ENCODE assay signal across 8 cellular contexts in the genomic region with DNA sequence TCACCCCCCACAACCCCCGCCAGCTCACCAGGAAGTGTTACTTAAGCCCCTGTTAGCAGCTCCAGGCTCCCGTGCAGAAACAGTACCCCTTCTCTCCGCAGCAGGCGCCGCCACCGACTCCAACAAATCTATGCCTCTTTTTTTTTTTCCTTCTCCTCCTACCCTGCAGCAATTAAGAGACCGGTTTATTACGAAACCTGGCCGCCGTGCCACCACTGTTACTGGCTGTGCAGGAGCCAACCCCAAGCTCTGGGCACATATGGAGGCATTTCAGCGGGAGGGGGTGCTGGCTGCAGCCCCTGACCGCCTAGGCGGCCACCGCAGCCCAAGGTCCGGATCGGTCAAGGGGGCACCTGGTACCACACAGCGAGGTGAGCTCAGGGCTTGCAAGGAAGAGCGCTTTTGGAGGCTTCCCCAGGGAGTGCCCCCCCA. TPM values are rescaled to one million over a fixed set of nuclear protein-coding genes. Genes with fewer than 3 reads are reported as not detected.
DNase-seq lines count a peak whose midpoint lies in the region; ATAC-seq and TF ChIP-seq lines count a peak whose summit lies in the region.

No MANE protein-coding gene starts in this region.

- H3K4me1 Mint-ChIP-seq in osteocyte (ENCODE audit: unreplicated experiment), result peaks cover 27% of the 10 kb centered on the region

- no peaks in the 10 kb centered on the region for H3K27me3 Mint-ChIP-seq in osteocyte (ENCODE audit: unreplicated experiment)

- ATAC-seq in HG03378 (IDR thresholded peaks at IDR 0.05; ENCODE audit: unreplicated experiment) (no peak), HG02938 (IDR thresholded peaks at IDR 0.05; ENCODE audit: unreplicated experiment) (no peak)

- peaks cover 20% of the 10 kb centered on the region for H3K36me3 Mint-ChIP-seq in osteocyte (ENCODE audit: unreplicated experiment)

- peak overlapping the region; percentile 95 for H3K27ac Mint-ChIP-seq in osteocyte (ENCODE audit: unreplicated experiment)

- peak overlapping the region; percentile 99 for H3K4me3 Mint-ChIP-seq in osteocyte (ENCODE audit: unreplicated experiment)

- H3K9me3 Mint-ChIP-seq in osteocyte (ENCODE audit: unreplicated experiment), result no peaks in the 10 kb centered on the region

- in situ Hi-C loops in GM13976 (cut with MboI; ENCODE audit: low sequenced_read_pairs, unreplicated experiment), result no loop called here

- DNase-seq in GM13976 (ENCODE audit: low spot score) (peak; percentile 34), NOMO-1 treated with dmso at 0.1 percent for 144 hours (lab: John Stamatoyannopoulos, UW; ENCODE audit: unreplicated experiment) (peak; percentile 98), glomerular visceral epithelial cell (ENCODE audit: extremely low spot score) (peak; percentile 76), osteocyte (ENCODE audit: extremely low spot score, unreplicated experiment) (no peak), RKO (ENCODE audit: low spot score) (no peak)
- DNase-seq in activated naive CD4-positive, alpha-beta T cell treated with Interleukin-2 at 50 U/mL for 16 hours, result peak; percentile 57

- TF ChIP-seq CTCF in GM13976 (IDR thresholded peaks at IDR 0.05; ENCODE audit: borderline replicate concordance, control extremely low read depth, extremely low read depth, insufficient read depth, missing control alignments) (no peak), osteocyte (IDR thresholded peaks at IDR 0.05) (peak; percentile 24)

RNA-seq across cellular contexts. Expression of gene GADD45B, which starts 2.4 kb away (rescaled TPM):
- 148 and 165 TPM in 2 replicates for total RNA-seq in osteocyte

RNA-seq across cellular contexts. Expression of gene LMNB2, which starts 21.6 kb away (rescaled TPM):
- total RNA-seq in osteocyte, result 40.2 and 40.8 TPM in 2 replicates

RNA-seq across cellular contexts. Expression of gene TIMM13, which starts 51.0 kb away (rescaled TPM):
- 108 and 109 TPM in 2 replicates for total RNA-seq in osteocyte

Comparison
In these comparisons a context has a peak if more than half of its experiments do, and no peak if none do; other contexts are left out.
1. DNase-seq: peak in GM13976 (single experiment), NOMO-1 treated with dmso at 0.1 percent for 144 hours (single experiment), activated naive CD4-positive, alpha-beta T cell treated with Interleukin-2 at 50 U/mL for 16 hours (single experiment) and glomerular visceral epithelial cell (single experiment); none in osteocyte (single experiment) and RKO (single experiment).